In the genomic region with DNA sequence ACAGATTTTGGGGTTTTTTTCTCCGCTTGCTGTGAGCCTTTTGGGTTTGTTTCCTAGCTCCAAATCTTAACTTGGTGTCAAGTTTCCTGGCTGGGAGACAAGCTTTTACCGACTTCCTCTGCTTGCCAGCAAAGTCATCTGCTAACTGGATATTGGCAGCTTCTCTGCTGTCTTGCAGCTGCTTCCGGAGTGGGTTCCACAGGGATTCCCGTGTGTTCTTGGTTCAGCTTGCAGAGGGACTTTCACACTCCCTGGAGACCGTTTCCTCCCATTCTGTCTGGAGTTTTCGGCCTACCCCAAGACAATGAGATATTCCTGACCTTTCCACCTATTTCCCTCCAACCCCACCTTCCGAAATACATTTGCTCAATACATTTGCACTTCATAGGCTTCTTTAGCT, we compare ENCODE assay signal across 2 cellular contexts.
A peak's percentile ranks its signal among the peaks of the same experiment; 100 is the strongest.
TF ChIP-seq lines count a peak whose summit lies in the region.

No MANE protein-coding gene starts in this region.

TF ChIP-seq in SK-N-SH, 30 proteins besides CTCF, POLR2A, EP300 and RAD21 (continued from another document):
- TF ChIP-seq, protein P1, sequence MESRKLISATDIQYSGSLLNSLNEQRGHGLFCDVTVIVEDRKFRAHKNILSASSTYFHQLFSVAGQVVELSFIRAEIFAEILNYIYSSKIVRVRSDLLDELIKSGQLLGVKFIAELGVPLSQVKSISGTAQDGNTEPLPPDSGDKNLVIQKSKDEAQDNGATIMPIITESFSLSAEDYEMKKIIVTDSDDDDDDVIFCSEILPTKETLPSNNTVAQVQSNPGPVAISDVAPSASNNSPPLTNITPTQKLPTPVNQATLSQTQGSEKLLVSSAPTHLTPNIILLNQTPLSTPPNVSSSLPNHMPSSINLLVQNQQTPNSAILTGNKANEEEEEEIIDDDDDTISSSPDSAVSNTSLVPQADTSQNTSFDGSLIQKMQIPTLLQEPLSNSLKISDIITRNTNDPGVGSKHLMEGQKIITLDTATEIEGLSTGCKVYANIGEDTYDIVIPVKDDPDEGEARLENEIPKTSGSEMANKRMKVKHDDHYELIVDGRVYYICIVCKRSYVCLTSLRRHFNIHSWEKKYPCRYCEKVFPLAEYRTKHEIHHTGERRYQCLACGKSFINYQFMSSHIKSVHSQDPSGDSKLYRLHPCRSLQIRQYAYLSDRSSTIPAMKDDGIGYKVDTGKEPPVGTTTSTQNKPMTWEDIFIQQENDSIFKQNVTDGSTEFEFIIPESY (IDR thresholded peaks at IDR 0.05; ENCODE audit: borderline replicate concordance, low read depth): no peak
- TF ChIP-seq EZH2phosphoT487 (IDR thresholded peaks at IDR 0.05; ENCODE audit: borderline replicate concordance, low read depth): no peak
- TF ChIP-seq, protein P2, sequence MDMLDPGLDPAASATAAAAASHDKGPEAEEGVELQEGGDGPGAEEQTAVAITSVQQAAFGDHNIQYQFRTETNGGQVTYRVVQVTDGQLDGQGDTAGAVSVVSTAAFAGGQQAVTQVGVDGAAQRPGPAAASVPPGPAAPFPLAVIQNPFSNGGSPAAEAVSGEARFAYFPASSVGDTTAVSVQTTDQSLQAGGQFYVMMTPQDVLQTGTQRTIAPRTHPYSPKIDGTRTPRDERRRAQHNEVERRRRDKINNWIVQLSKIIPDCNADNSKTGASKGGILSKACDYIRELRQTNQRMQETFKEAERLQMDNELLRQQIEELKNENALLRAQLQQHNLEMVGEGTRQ (IDR thresholded peaks at IDR 0.05; ENCODE audit: borderline replicate concordance, low read depth, low read length): no peak
- TF ChIP-seq ELF1 (IDR thresholded peaks at IDR 0.05): peak; percentile 43; the same call in 1 of the 2 replicates
- TF ChIP-seq, protein P3, sequence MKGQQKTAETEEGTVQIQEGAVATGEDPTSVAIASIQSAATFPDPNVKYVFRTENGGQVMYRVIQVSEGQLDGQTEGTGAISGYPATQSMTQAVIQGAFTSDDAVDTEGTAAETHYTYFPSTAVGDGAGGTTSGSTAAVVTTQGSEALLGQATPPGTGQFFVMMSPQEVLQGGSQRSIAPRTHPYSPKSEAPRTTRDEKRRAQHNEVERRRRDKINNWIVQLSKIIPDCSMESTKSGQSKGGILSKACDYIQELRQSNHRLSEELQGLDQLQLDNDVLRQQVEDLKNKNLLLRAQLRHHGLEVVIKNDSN (IDR thresholded peaks at IDR 0.05; ENCODE audit: borderline replicate concordance, low read depth): no peak

TF ChIP-seq in SK-N-SH treated with all-trans-retinoic acid at 6 μM for 48 hours, 23 proteins besides CTCF, POLR2A, EP300 and RAD21 (continued from another document):
- TF ChIP-seq SNAI2 (CRISPR knock-in tag; IDR thresholded peaks at IDR 0.05) (no peak), GLIS3 (CRISPR knock-in tag; IDR thresholded peaks at IDR 0.05) (no peak), ZFP3 (CRISPR knock-in tag; IDR thresholded peaks at IDR 0.05) (no peak), CSDC2 (CRISPR knock-in tag; IDR thresholded peaks at IDR 0.05) (no peak), ISL1 (CRISPR knock-in tag; IDR thresholded peaks at IDR 0.05) (no peak), ZNF8 (CRISPR knock-in tag; IDR thresholded peaks at IDR 0.05) (no peak), ZC3H10 (CRISPR knock-in tag; IDR thresholded peaks at IDR 0.05) (no peak), BACH2 (CRISPR knock-in tag; IDR thresholded peaks at IDR 0.05; ENCODE audit: borderline replicate concordance) (no peak)
- TF ChIP-seq, protein P4, sequence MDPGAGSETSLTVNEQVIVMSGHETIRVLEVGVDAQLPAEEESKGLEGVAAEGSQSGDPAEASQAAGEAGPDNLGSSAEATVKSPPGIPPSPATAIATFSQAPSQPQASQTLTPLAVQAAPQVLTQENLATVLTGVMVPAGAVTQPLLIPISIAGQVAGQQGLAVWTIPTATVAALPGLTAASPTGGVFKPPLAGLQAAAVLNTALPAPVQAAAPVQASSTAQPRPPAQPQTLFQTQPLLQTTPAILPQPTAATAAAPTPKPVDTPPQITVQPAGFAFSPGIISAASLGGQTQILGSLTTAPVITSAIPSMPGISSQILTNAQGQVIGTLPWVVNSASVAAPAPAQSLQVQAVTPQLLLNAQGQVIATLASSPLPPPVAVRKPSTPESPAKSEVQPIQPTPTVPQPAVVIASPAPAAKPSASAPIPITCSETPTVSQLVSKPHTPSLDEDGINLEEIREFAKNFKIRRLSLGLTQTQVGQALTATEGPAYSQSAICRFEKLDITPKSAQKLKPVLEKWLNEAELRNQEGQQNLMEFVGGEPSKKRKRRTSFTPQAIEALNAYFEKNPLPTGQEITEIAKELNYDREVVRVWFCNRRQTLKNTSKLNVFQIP (CRISPR knock-in tag; IDR thresholded peaks at IDR 0.05; ENCODE audit: borderline replicate concordance, low read depth): no peak
- TF ChIP-seq, protein P5, sequence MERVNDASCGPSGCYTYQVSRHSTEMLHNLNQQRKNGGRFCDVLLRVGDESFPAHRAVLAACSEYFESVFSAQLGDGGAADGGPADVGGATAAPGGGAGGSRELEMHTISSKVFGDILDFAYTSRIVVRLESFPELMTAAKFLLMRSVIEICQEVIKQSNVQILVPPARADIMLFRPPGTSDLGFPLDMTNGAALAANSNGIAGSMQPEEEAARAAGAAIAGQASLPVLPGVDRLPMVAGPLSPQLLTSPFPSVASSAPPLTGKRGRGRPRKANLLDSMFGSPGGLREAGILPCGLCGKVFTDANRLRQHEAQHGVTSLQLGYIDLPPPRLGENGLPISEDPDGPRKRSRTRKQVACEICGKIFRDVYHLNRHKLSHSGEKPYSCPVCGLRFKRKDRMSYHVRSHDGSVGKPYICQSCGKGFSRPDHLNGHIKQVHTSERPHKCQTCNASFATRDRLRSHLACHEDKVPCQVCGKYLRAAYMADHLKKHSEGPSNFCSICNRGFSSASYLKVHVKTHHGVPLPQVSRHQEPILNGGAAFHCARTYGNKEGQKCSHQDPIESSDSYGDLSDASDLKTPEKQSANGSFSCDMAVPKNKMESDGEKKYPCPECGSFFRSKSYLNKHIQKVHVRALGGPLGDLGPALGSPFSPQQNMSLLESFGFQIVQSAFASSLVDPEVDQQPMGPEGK (CRISPR knock-in tag; IDR thresholded peaks at IDR 0.05; ENCODE audit: borderline replicate concordance): no peak
- TF ChIP-seq, protein P6, sequence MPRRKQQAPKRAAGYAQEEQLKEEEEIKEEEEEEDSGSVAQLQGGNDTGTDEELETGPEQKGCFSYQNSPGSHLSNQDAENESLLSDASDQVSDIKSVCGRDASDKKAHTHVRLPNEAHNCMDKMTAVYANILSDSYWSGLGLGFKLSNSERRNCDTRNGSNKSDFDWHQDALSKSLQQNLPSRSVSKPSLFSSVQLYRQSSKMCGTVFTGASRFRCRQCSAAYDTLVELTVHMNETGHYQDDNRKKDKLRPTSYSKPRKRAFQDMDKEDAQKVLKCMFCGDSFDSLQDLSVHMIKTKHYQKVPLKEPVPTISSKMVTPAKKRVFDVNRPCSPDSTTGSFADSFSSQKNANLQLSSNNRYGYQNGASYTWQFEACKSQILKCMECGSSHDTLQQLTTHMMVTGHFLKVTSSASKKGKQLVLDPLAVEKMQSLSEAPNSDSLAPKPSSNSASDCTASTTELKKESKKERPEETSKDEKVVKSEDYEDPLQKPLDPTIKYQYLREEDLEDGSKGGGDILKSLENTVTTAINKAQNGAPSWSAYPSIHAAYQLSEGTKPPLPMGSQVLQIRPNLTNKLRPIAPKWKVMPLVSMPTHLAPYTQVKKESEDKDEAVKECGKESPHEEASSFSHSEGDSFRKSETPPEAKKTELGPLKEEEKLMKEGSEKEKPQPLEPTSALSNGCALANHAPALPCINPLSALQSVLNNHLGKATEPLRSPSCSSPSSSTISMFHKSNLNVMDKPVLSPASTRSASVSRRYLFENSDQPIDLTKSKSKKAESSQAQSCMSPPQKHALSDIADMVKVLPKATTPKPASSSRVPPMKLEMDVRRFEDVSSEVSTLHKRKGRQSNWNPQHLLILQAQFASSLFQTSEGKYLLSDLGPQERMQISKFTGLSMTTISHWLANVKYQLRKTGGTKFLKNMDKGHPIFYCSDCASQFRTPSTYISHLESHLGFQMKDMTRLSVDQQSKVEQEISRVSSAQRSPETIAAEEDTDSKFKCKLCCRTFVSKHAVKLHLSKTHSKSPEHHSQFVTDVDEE (CRISPR knock-in tag; IDR thresholded peaks at IDR 0.05): no peak
